In the genomic region with DNA sequence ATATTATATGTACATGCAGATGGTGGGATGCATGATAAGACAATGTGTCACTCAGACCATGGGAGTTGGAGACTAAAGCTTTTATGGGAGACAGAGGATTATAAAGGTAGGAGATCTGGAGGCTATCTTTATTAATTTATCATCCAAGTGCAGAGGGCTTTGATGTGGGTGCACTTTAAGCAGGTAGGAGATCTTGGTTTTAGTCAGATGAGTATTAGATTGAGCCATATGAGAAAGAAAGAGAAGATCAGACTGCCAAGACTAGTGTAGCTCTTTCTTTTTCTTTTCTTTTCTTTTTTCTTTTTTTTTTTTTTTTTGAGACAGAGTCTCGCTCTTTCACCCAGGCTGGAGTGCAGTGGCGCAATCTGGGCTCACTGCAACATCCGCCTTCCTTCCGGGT, we compare ENCODE assay signal across 27 cellular contexts.
"Had no signal": no experiment of that assay in that cellular context is flagged by ENCODE, and none has a peak within 500 bp of the region (broad histone marks: within the 10 kb centered on the region; RNA-seq: fewer than 3 reads in every experiment).

No MANE protein-coding gene starts in this region.

- H3K4me3 ChIP-seq: ovary, psoas muscle, right lobe of liver, sigmoid colon, suprapubic skin, testis, tibial artery, transverse colon, upper lobe of right lung, uterus had no signal

- FAIRE-seq: small intestine had no signal

- H3K79me2 ChIP-seq: parathyroid adenoma had no signal

- H2AFZ ChIP-seq: parathyroid adenoma had no signal

- H3K9ac ChIP-seq: parathyroid adenoma had no signal

- H3K27ac ChIP-seq: neutrophil, ovary, parathyroid adenoma, psoas muscle, right lobe of liver, sigmoid colon, suprapubic skin, testis, tibial artery, transverse colon, upper lobe of right lung, uterus had no signal

- ATAC-seq: naive thymus-derived CD8-positive, alpha-beta T cell; natural killer cell treated with Interleukin-12 subunit alpha and Interleukin-12 subunit beta and Interleukin-15 and Interleukin-18, amount 100 ng/mL, for 72 hours; psoas muscle; right cardiac atrium; right lobe of liver; stimulated activated effector memory CD8-positive, alpha-beta T cell treated with anti-CD3 and anti-CD28 coated beads, Interleukin-12 subunit alpha, Interleukin-12 subunit beta, amount 100 ng/mL, for 72 hours; stimulated activated naive CD8-positive, alpha-beta T cell treated with anti-CD3 and anti-CD28 coated beads, Interleukin-15, amount 100 ng/mL, for 72 hours; stimulated activated naive CD8-positive, alpha-beta T cell treated with anti-CD3 and anti-CD28 coated beads, Interleukin-15, Interleukin-2, amounts not matched to agents 100 U/mL and 50 U/mL, for 24 hours; upper lobe of right lung had no signal

- H3K4me1 ChIP-seq: parathyroid adenoma, psoas muscle, right lobe of liver, sigmoid colon, suprapubic skin, testis, tibial artery, transverse colon, upper lobe of right lung, uterus had no signal

- H3K36me3 ChIP-seq: neutrophil, ovary, right lobe of liver, sigmoid colon, suprapubic skin, tibial artery, transverse colon, upper lobe of right lung, uterus had no signal

- DNase-seq: naive thymus-derived CD8-positive, alpha-beta T cell; nephron progenitor cell; occipital lobe; ovary; psoas muscle; right cardiac atrium; right lobe of liver; sigmoid colon; small intestine; stimulated activated CD4-positive, alpha-beta T cell treated with anti-CD3 and anti-CD28 coated beads, Interleukin-15, amount 100 ng/mL, for 24 hours; stimulated activated CD4-positive, alpha-beta T cell treated with anti-CD3 and anti-CD28 coated beads, Interleukin-2, amount 100 ng/mL, for 24 hours; stimulated activated CD4-positive, alpha-beta T cell treated with anti-CD3 and anti-CD28 coated beads, Interleukin-2, amount 100 ng/mL, for 48 hours; stimulated activated CD4-positive, alpha-beta T cell treated with anti-CD3 and anti-CD28 coated beads, Interleukin-4, amount 100 ng/mL, for 24 hours; stimulated activated naive CD4-positive, alpha-beta T cell; stimulated activated naive CD8-positive, alpha-beta T cell treated with anti-CD3 and anti-CD28 coated beads, Interleukin-15, amount 100 ng/mL, for 72 hours; stimulated activated naive CD8-positive, alpha-beta T cell treated with anti-CD3 and anti-CD28 coated beads, Interleukin-15, Interleukin-2, amounts not matched to agents 100 U/mL and 50 U/mL, for 24 hours; substantia nigra; testis; tibial artery; transverse colon; upper lobe of right lung; uterus had no signal

- H3K9me3 ChIP-seq: neutrophil, ovary, psoas muscle, right lobe of liver, sigmoid colon, suprapubic skin, testis, tibial artery, transverse colon, upper lobe of right lung, uterus had no signal

- H3K27me3 ChIP-seq: neutrophil, ovary, right lobe of liver, sigmoid colon, suprapubic skin, testis, tibial artery, transverse colon, upper lobe of right lung, uterus had no signal
